ENCODE assay signal across 8 cellular contexts in the genomic region with DNA sequence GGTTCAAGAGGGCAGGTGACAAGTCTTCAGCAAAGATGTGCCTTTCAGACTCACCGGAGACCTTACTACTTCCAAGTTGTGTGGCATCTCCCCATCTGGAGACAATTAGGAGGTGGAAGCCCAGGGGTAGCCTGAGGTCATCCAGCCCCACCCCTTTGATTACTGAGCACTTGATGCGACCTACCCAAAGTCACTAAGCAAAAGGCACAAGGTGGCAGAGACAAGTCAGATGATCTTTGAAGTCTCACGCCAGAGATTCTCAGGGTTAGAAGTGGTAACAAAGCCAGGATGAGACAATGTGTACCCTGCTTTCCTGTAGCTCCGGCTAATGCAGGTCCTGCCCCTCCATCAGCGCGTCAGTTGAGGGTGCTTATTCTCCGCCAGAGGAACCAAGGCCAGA. TPM values are rescaled to one million over a fixed set of nuclear protein-coding genes. Genes with fewer than 3 reads are reported as not detected.
A peak's percentile ranks its signal among the peaks of the same experiment; 100 is the strongest.
DNase-seq lines count a peak whose midpoint lies in the region; ATAC-seq and TF ChIP-seq lines count a peak whose summit lies in the region.

No MANE protein-coding gene starts in this region.

- DNase-seq in NCI-H146 (lab: John Stamatoyannopoulos, UW) (peak; percentile 5), NCI-H146 treated with DMSO at 0.1 percent for 48 hours (lab: John Stamatoyannopoulos, UW; ENCODE audit: unreplicated experiment) (no peak), SIG-M5 (lab: John Stamatoyannopoulos, UW) (no peak)

- ATAC-seq in GM18511 (IDR thresholded peaks at IDR 0.05; ENCODE audit: unreplicated experiment) (no peak), GM21576 (IDR thresholded peaks at IDR 0.05; ENCODE audit: unreplicated experiment) (no peak)

- no peaks in the 10 kb centered on the region for H3K9me3 ChIP-seq in esophagus (ENCODE audit: control insufficient read depth in 2 of 2, insufficient read depth in 1 of 2, low read depth in 1 of 2, low read length in 1 of 2)
- no peaks in the 10 kb centered on the region for H3K9me3 ChIP-seq in skeletal muscle tissue (ENCODE audit: control insufficient read depth in 3 of 3, low read length in 3 of 3)

- peak overlapping the region; percentile 90 to 98 (median 93) for H3K9ac ChIP-seq in skeletal muscle tissue (ENCODE audit: low read depth in 1 of 3, low read length in 3 of 3)

- H3K4me1 ChIP-seq in esophagus (ENCODE audit: control insufficient read depth in 2 of 2, insufficient read depth in 2 of 2, low read length in 1 of 2) (peaks cover 0 to 8% of the 10 kb centered on the region in 2 donors), skeletal muscle tissue (ENCODE audit: control insufficient read depth in 3 of 3, insufficient read depth in 3 of 3, low read length in 3 of 3) (peaks cover 22 to 29% (median 26%) of the 10 kb centered on the region in 3 donors)

- 58 to 70% methylated on average over 7 of the region's 7 CpGs for WGBS in esophagus, 2 donors

- H3K36me3 ChIP-seq in esophagus (ENCODE audit: control insufficient read depth in 2 of 2, insufficient read depth in 2 of 2, low read length in 1 of 2): peaks cover 0 to 4% of the 10 kb centered on the region in 2 donors
- H3K36me3 ChIP-seq in skeletal muscle tissue (ENCODE audit: control insufficient read depth in 3 of 3, insufficient read depth in 3 of 3, low read length in 3 of 3): peaks cover 0 to 2% (median 0%) of the 10 kb centered on the region in 3 donors

- H3K27me3 ChIP-seq in esophagus (ENCODE audit: control insufficient read depth in 1 of 2, insufficient read depth in 2 of 2, low read length in 2 of 2) (no peaks in the 10 kb centered on the region), skeletal muscle tissue (ENCODE audit: control insufficient read depth in 3 of 3, insufficient read depth in 3 of 3, low read length in 3 of 3) (no peaks in the 10 kb centered on the region)

- H3K27ac ChIP-seq in esophagus (ENCODE audit: low read depth in 2 of 2, low read length in 1 of 2): peak overlapping the region; percentile 25 to 54
- peak overlapping the region; percentile 98 for H3K27ac ChIP-seq in skeletal muscle tissue (ENCODE audit: low read depth, low read length)

- H3K4me3 ChIP-seq in esophagus (ENCODE audit: low read depth in 1 of 2, low read length in 2 of 2) (no peak overlapping the region), skeletal muscle tissue (ENCODE audit: low read length in 3 of 3) (peak overlapping the region in 2 of 3 donors; percentile 3 to 31)

TF ChIP-seq in PFSK-1, 5 proteins besides CTCF, POLR2A, EP300 and RAD21:
- TF ChIP-seq POLR2AphosphoS5 (IDR thresholded peaks at IDR 0.05; ENCODE audit: low read depth, low read length): no peak
- TF ChIP-seq, protein P1, sequence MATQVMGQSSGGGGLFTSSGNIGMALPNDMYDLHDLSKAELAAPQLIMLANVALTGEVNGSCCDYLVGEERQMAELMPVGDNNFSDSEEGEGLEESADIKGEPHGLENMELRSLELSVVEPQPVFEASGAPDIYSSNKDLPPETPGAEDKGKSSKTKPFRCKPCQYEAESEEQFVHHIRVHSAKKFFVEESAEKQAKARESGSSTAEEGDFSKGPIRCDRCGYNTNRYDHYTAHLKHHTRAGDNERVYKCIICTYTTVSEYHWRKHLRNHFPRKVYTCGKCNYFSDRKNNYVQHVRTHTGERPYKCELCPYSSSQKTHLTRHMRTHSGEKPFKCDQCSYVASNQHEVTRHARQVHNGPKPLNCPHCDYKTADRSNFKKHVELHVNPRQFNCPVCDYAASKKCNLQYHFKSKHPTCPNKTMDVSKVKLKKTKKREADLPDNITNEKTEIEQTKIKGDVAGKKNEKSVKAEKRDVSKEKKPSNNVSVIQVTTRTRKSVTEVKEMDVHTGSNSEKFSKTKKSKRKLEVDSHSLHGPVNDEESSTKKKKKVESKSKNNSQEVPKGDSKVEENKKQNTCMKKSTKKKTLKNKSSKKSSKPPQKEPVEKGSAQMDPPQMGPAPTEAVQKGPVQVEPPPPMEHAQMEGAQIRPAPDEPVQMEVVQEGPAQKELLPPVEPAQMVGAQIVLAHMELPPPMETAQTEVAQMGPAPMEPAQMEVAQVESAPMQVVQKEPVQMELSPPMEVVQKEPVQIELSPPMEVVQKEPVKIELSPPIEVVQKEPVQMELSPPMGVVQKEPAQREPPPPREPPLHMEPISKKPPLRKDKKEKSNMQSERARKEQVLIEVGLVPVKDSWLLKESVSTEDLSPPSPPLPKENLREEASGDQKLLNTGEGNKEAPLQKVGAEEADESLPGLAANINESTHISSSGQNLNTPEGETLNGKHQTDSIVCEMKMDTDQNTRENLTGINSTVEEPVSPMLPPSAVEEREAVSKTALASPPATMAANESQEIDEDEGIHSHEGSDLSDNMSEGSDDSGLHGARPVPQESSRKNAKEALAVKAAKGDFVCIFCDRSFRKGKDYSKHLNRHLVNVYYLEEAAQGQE (IDR thresholded peaks at IDR 0.05; ENCODE audit: insufficient read depth in 1 of 2, low read depth in 2 of 2, low read length in 2 of 2): no peak
- peak; percentile 40 for TF ChIP-seq FOXP2 (optimal IDR thresholded peaks at IDR 0.05; ENCODE audit: borderline replicate concordance, extremely low read depth, extremely low read length, insufficient read depth)
- TF ChIP-seq TAF1 (IDR thresholded peaks at IDR 0.05; ENCODE audit: borderline replicate concordance, insufficient read depth, low read length): no peak

RNA-seq across cellular contexts. Expression of a gene that starts 1.4 kb away (rescaled TPM):
- 9.8 TPM for polyA plus RNA-seq in PFSK-1 (2012; ENCODE audit: insufficient read length, low read depth)
- 10 to 100 TPM; 10.3 to 14.1 TPM for polyA plus RNA-seq in esophagus
- total RNA-seq in skeletal muscle tissue: 31.8 TPM

Comparison
In these comparisons a context has a peak if more than half of its experiments do, and no peak if none do; other contexts are left out.
1. H3K4me3 ChIP-seq: peak in skeletal muscle tissue (2 of 3); none in esophagus (0 of 2).